Comparison of ENCODE assay signal across 23 cellular contexts in genomic region chr13:50699874-50700663, GRCh38.
DNase-seq lines count a peak whose midpoint lies in the region; FAIRE-seq and TF ChIP-seq lines count a peak whose summit lies in the region.
"Had no signal": no experiment of that assay in that cellular context is flagged by ENCODE, and none has a peak within 500 bp of the region (broad histone marks: within the 10 kb centered on the region; RNA-seq: fewer than 3 reads in every experiment).

No MANE protein-coding gene starts in this region.

- TF ChIP-seq CTCF in H1 (IDR thresholded peaks at IDR 0.05; ENCODE audit: control extremely low read depth in 1 of 3, insufficient read depth in 1 of 3, low read depth in 1 of 3, low read length in 3 of 3) (no peak), neural cell (IDR thresholded peaks at IDR 0.05; ENCODE audit: poor library complexity, severe bottlenecking) (no peak), Peyer's patch (IDR thresholded peaks at IDR 0.05) (no peak), mammary epithelial cell (conservative IDR thresholded peaks at IDR 0.05 in 1 of 2, IDR thresholded peaks at IDR 0.05 in 1 of 2; ENCODE audit: extremely low read depth in 1 of 2, insufficient read depth in 1 of 2, low read depth in 1 of 2, low read length in 2 of 2) (no peak)

- H3K79me1 ChIP-seq in H1 (ENCODE audit: low read depth, low read length), result no peaks in the 10 kb centered on the region

- H3K79me2 ChIP-seq in H1 (ENCODE audit: control insufficient read depth in 1 of 2, insufficient read depth in 2 of 2, low read length in 2 of 2) (no peaks in the 10 kb centered on the region), neural cell (replicated peaks; ENCODE audit: insufficient read depth, low read length) (no peaks in the 10 kb centered on the region), mammary epithelial cell (ENCODE audit: insufficient read depth, low read length) (no peaks in the 10 kb centered on the region)

- BruUV-seq in mammary epithelial cell (replicated peaks; lab: Mats Ljungman, UMichigan), result no TSS peak

- WGBS in H1 (ENCODE audit: extremely low coverage in 1 of 2, insufficient coverage in 1 of 2, insufficient read length in 1 of 2, insufficient replicate concordance in 2 of 2, low coverage in 1 of 2, low lambda C conversion rate in 2 of 2, missing lambda C conversion rate in 1 of 2), 2 experiments, result 85% methylated on average over 4 of the region's 4 CpGs; no CpG with 5 or more reads in 1 of the 2 experiments
- WGBS in mammary epithelial cell (ENCODE audit: low coverage, missing lambda C conversion rate), result 92% methylated on average over 4 of the region's 4 CpGs

- H3K36me3 ChIP-seq in BLaER1, result no peaks in the 10 kb centered on the region
- H3K36me3 ChIP-seq in H1 (ENCODE audit: control insufficient read depth in 2 of 4, insufficient read depth in 4 of 4, low read length in 3 of 4), result no peaks in the 10 kb centered on the region
- no peaks in the 10 kb centered on the region for H3K36me3 ChIP-seq in neural cell (ENCODE audit: insufficient read depth, low read length)
- no peaks in the 10 kb centered on the region for H3K36me3 ChIP-seq in Peyer's patch
- H3K36me3 ChIP-seq in mammary epithelial cell (ENCODE audit: insufficient read depth, low read length), result no peaks in the 10 kb centered on the region
- H3K36me3 ChIP-seq: neutrophil had no signal

- H3K9me2 ChIP-seq in neural cell (ENCODE audit: insufficient read depth, low read length), result no peaks in the 10 kb centered on the region

- H2AFZ ChIP-seq in H1 (ENCODE audit: low read length) (no peak overlapping the region), neural cell (ENCODE audit: low read depth, low read length) (no peak overlapping the region), mammary epithelial cell (ENCODE audit: low read depth, low read length) (no peak overlapping the region)

- H4K91ac ChIP-seq in H1 (replicated peaks; ENCODE audit: insufficient read length, low read length), result no peak overlapping the region

- H2AK5ac ChIP-seq in H1 (ENCODE audit: low read depth, low read length), result no peak overlapping the region

- FAIRE-seq in H1 (lab: Jason Lieb, UNC), result no peak

- DNase-seq in HuH-7 (ENCODE audit: low spot score) (peak; percentile 13), H1 (ENCODE audit: low read depth in 1 of 2, low spot score in 2 of 2) (no peak), DMS 273 treated with DMSO at 0.1 percent for 48 hours (lab: John Stamatoyannopoulos, UW) (no peak), Peyer's patch (no peak), mammary epithelial cell (no peak)
- DNase-seq: activated CD4-positive, alpha-beta memory T cell treated with anti-CD3 and anti-CD28 coated beads, Interleukin-2, amount 10 ng/mL, durations not matched to agents 7 days and 5 days; activated naive CD4-positive, alpha-beta T cell; amygdala; caudate nucleus; CD4-positive, CD25-positive, alpha-beta regulatory T cell; foreskin melanocyte; GDM1; HFFc6; NCI-H1694; NCI-H446; NK-92 treated with Interleukin-12 subunit alpha and Interleukin-12 subunit beta, amount 100 ng/mL, for 24 hours; T1000; testis had no signal

- H2BK120ac ChIP-seq in H1 (replicated peaks; ENCODE audit: low read depth, low read length), result no peak overlapping the region

- H4K5ac ChIP-seq in H1 (ENCODE audit: insufficient read length, low read depth, low read length), result no peak overlapping the region

- POLR2A ChIA-PET in H1 (lab: Charles Lee; ENCODE audit: partially characterized antibody), result interaction anchor here (0.6 to 1.6 kb wide), 3 partner anchors 9 to 703 kb away, joined by 3 to 8 read pairs (median 7); no protein-coding TSS in a partner anchor

- CTCF ChIA-PET in H1 (lab: Charles Lee; ENCODE audit: partially characterized antibody), result interaction anchor here (0.9 to 1.3 kb wide), 5 partner anchors 9 to 326 kb away, joined by 3 to 4 read pairs (median 3); no protein-coding TSS in a partner anchor
- CTCF ChIA-PET in mammary epithelial cell (lab: Charles Lee; ENCODE audit: low non-redundant PET), result no interaction called here

- H3K27ac ChIP-seq in BLaER1, result peak overlapping the region; percentile 44
- no peak overlapping the region for H3K27ac ChIP-seq in H1 (ENCODE audit: low read depth, low read length)
- peak overlapping the region; percentile 78 for H3K27ac ChIP-seq in neural cell (ENCODE audit: low read length)
- no peak overlapping the region for H3K27ac ChIP-seq in Peyer's patch
- no peak overlapping the region for H3K27ac ChIP-seq in mammary epithelial cell (ENCODE audit: insufficient read depth, low read depth, low read length)
- H3K27ac ChIP-seq: epithelial cell of prostate, neutrophil, RWPE1, testis had no signal

- H3K4me2 ChIP-seq in BLaER1 (peak overlapping the region; percentile 63), H1 (ENCODE audit: insufficient read depth in 1 of 2, low read depth in 2 of 2, low read length in 2 of 2) (no peak overlapping the region), neural cell (ENCODE audit: low read length) (no peak overlapping the region), mammary epithelial cell (ENCODE audit: insufficient read depth, low read depth, low read length) (no peak overlapping the region)

- H4K20me1 ChIP-seq in BLaER1, result no peaks in the 10 kb centered on the region
- H4K20me1 ChIP-seq in H1 (replicated peaks in 1 of 2; ENCODE audit: control insufficient read depth in 1 of 2, insufficient read depth in 2 of 2, low read length in 2 of 2), result no peaks in the 10 kb centered on the region
- H4K20me1 ChIP-seq in neural cell (ENCODE audit: insufficient read depth), result no peaks in the 10 kb centered on the region
- no peaks in the 10 kb centered on the region for H4K20me1 ChIP-seq in mammary epithelial cell (ENCODE audit: insufficient read depth, low read length)

- no peak overlapping the region for H3K23ac ChIP-seq in H1 (ENCODE audit: insufficient read length)

- no peak overlapping the region for H2BK20ac ChIP-seq in H1 (ENCODE audit: low read length)

- TF ChIP-seq EP300 in H1 (IDR thresholded peaks at IDR 0.05; ENCODE audit: borderline replicate concordance in 1 of 2, low read depth in 2 of 2, low read length in 2 of 2) (no peak), neural cell (conservative IDR thresholded peaks at IDR 0.05; ENCODE audit: poor library complexity, severe bottlenecking) (no peak)

- no peaks in the 10 kb centered on the region for H3K27me3 ChIP-seq in BLaER1
- no peaks in the 10 kb centered on the region for H3K27me3 ChIP-seq in H1 (replicated peaks in 1 of 4; ENCODE audit: control insufficient read depth in 3 of 4, extremely low read depth in 1 of 4, insufficient read depth in 3 of 4, low read length in 3 of 4)
- H3K27me3 ChIP-seq in neural cell (ENCODE audit: insufficient read depth, low read depth, low read length), result no peaks in the 10 kb centered on the region
- H3K27me3 ChIP-seq in Peyer's patch, result no peaks in the 10 kb centered on the region
- H3K27me3 ChIP-seq in mammary epithelial cell (ENCODE audit: insufficient read depth, low read length), result no peaks in the 10 kb centered on the region
- H3K27me3 ChIP-seq: neutrophil, testis had no signal

- TF ChIP-seq RAD21 in H1 (IDR thresholded peaks at IDR 0.05 in 1 of 2, conservative IDR thresholded peaks at IDR 0.05 in 1 of 2; ENCODE audit: low read depth in 2 of 2, low read length in 2 of 2), result no peak
- TF ChIP-seq RAD21 in neural cell (conservative IDR thresholded peaks at IDR 0.05), result no peak

- no peak overlapping the region for H3K4ac ChIP-seq in H1 (replicated peaks; ENCODE audit: insufficient read length, low read depth, low read length)

- no peak overlapping the region for H2BK12ac ChIP-seq in H1 (ENCODE audit: low read depth, low read length)

- peaks cover 5% of the 10 kb centered on the region for H3F3A ChIP-seq in neural cell (ENCODE audit: insufficient read depth, low read length, poor library complexity, severe bottlenecking)

- no peaks in the 10 kb centered on the region for H3K23me2 ChIP-seq in H1 (ENCODE audit: low read depth, low read length)

- H3K4me1 ChIP-seq in BLaER1 (peaks cover 19% of the 10 kb centered on the region), H1 (replicated peaks in 1 of 4; ENCODE audit: control insufficient read depth in 3 of 4, insufficient read depth in 4 of 4, low read length in 3 of 4) (peaks cover 0 to 3% (median 0%) of the 10 kb centered on the region in 4 experiments; a peak in 1 of 7 replicates), Peyer's patch (no peaks in the 10 kb centered on the region), mammary epithelial cell (ENCODE audit: insufficient read depth, low read length) (peaks cover 11% of the 10 kb centered on the region)

- H2BK15ac ChIP-seq in H1 (ENCODE audit: low read length), result no peak overlapping the region

- H3K9me3 ChIP-seq in BLaER1, result peaks cover 23% of the 10 kb centered on the region
- H3K9me3 ChIP-seq in H1 (ENCODE audit: insufficient read depth in 2 of 2, low read depth in 1 of 2, low read length in 1 of 2), result no peaks in the 10 kb centered on the region
- no peaks in the 10 kb centered on the region for H3K9me3 ChIP-seq in neural cell (ENCODE audit: low read length)
- no peaks in the 10 kb centered on the region for H3K9me3 ChIP-seq in Peyer's patch
- H3K9me3 ChIP-seq in mammary epithelial cell (replicated peaks; ENCODE audit: insufficient read depth, low read length), result no peaks in the 10 kb centered on the region
- H3K9me3 ChIP-seq: neutrophil, testis had no signal

- intact Hi-C loops in mammary epithelial cell (cut with micrococcal nuclease), result no loop called here

- H3K14ac ChIP-seq in H1 (ENCODE audit: insufficient read length), result no peak overlapping the region

- in situ Hi-C loops in mammary epithelial cell (cut with MboI; ENCODE audit: low sequenced_read_pairs in 2 of 2), result no loop called here

- TF ChIP-seq POLR2A in H1 (IDR thresholded peaks at IDR 0.05; ENCODE audit: control extremely low read depth in 1 of 2, low read depth in 2 of 2, low read length in 2 of 2) (no peak), Peyer's patch (IDR thresholded peaks at IDR 0.05) (no peak)

- H4K8ac ChIP-seq in H1 (ENCODE audit: extremely low read depth, insufficient read depth, low read length), result no peak overlapping the region

- H3K4me3 ChIP-seq in BLaER1 (no peak overlapping the region), H1 (ENCODE audit: extremely low read depth in 1 of 4, insufficient read depth in 2 of 4, low read depth in 3 of 4, low read length in 4 of 4) (no peak overlapping the region), neural cell (ENCODE audit: low read length) (no peak overlapping the region), Peyer's patch (no peak overlapping the region), mammary epithelial cell (replicated peaks in 1 of 3; ENCODE audit: insufficient read depth in 1 of 3, low read depth in 2 of 3, low read length in 3 of 3) (no peak overlapping the region)
- H3K4me3 ChIP-seq: testis had no signal

- H3K56ac ChIP-seq in H1 (replicated peaks; ENCODE audit: insufficient read length, low read depth, low read length), result no peak overlapping the region

- H3K9ac ChIP-seq in BLaER1 (no peak overlapping the region), H1 (replicated peaks in 1 of 4; ENCODE audit: extremely low read depth in 1 of 4, low read depth in 3 of 4, low read length in 3 of 4) (no peak overlapping the region), neural cell (ENCODE audit: low read length) (no peak overlapping the region), mammary epithelial cell (ENCODE audit: insufficient read depth, low read length) (no peak overlapping the region)

- dilution Hi-C loops in mammary epithelial cell (cut with HindIII; ENCODE audit: low sequenced_read_pairs), result no loop called here

- H3K18ac ChIP-seq in H1 (ENCODE audit: extremely low read depth, low read length), result no peak overlapping the region

- no peak overlapping the region for H2BK5ac ChIP-seq in H1 (ENCODE audit: low read depth, low read length)

Comparison
In these comparisons a context has a peak if more than half of its experiments do, and no peak if none do; other contexts are left out.
1. H3K27ac ChIP-seq: peak in BLaER1 (single experiment) and neural cell (single experiment); none in H1 (single experiment), Peyer's patch (0 of 4) and mammary epithelial cell (single experiment).